Comparison of ENCODE assay signal across 1 cellular context in genomic region chr9:98182069-98182820, GRCh38.
TF ChIP-seq lines count a peak whose summit lies in the region.

No MANE protein-coding gene starts in this region.

TF ChIP-seq in H1, 55 proteins besides CTCF, POLR2A, EP300 and RAD21:
- no peak for TF ChIP-seq HDAC2 (IDR thresholded peaks at IDR 0.05; ENCODE audit: borderline replicate concordance in 1 of 2, low read depth in 2 of 2, low read length in 2 of 2)
- no peak for TF ChIP-seq CREB1 (IDR thresholded peaks at IDR 0.05)
- no peak for TF ChIP-seq NANOG (IDR thresholded peaks at IDR 0.05; ENCODE audit: insufficient read depth, low read depth, low read length, poor library complexity, severe bottlenecking)
- TF ChIP-seq KDM1A (IDR thresholded peaks at IDR 0.05; ENCODE audit: borderline replicate concordance, low read length): peak; percentile 12; the same call in 1 of the 2 replicates
